Comparison of ENCODE assay signal across 2 cellular contexts in the genomic region with DNA sequence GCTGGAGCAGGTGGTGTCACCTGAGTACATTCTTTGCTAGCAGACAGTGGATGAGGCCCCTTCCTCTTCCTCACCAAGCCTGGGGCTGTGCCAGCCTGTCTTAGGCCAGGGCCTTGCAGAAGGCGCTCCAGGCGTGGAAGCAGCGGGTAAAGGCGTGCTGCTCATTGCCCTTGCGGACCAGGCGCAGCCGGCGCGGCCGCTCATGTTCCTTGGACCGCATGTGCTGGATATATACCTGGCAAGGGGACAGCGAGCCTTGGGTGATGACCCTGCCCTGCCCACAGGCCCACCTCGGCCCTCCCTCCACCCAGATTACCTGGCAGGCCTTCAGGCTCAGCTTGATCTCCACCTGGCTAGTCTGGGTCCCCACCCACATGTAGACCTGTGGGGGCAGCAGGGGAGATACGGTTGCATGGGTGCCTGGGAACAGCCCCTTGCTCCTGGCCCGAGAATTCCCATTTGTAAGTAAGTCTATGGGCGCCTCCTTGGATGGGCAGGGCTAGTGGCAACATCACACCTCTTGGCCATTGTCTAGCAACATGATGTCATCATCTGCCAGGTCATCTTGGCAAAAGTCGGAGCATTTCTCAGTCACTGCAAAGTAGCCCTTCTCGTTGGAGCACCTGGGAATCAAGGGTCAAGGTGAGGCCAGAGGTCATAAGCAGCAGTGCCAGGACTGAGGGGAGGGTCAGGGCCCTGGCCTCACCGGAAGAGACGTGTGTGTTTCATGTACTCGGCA.
TF ChIP-seq lines count a peak whose summit lies in the region.

No MANE protein-coding gene starts in this region.

TF ChIP-seq in GM12878, 131 proteins besides CTCF, POLR2A, EP300 and RAD21:
- TF ChIP-seq NFIC (IDR thresholded peaks at IDR 0.05; ENCODE audit: low read depth, low read length) (no peak), SMC3 (IDR thresholded peaks at IDR 0.05; ENCODE audit: borderline replicate concordance, low read length) (no peak), ZBED1 (IDR thresholded peaks at IDR 0.05; ENCODE audit: borderline replicate concordance) (no peak), KDM1A (IDR thresholded peaks at IDR 0.05; ENCODE audit: borderline replicate concordance) (no peak), ZBTB4 (CRISPR knock-in tag; IDR thresholded peaks at IDR 0.05) (no peak), MXI1 (IDR thresholded peaks at IDR 0.05; ENCODE audit: low read depth, low read length) (no peak), NBN (IDR thresholded peaks at IDR 0.05) (no peak), RB1 (IDR thresholded peaks at IDR 0.05; ENCODE audit: borderline replicate concordance) (no peak), SPI1 (IDR thresholded peaks at IDR 0.05; ENCODE audit: borderline replicate concordance, insufficient read depth, low read depth, low read length) (no peak), SP1 (IDR thresholded peaks at IDR 0.05; ENCODE audit: low read depth, low read length) (no peak), NR2C1 (IDR thresholded peaks at IDR 0.05) (no peak), ELK1 (IDR thresholded peaks at IDR 0.05; ENCODE audit: low read depth, low read length) (no peak), SUZ12 (IDR thresholded peaks at IDR 0.05; ENCODE audit: unreplicated experiment) (no peak), MYB (IDR thresholded peaks at IDR 0.05; ENCODE audit: borderline replicate concordance, low read depth, low read length) (no peak), NFXL1 (IDR thresholded peaks at IDR 0.05; ENCODE audit: borderline replicate concordance) (no peak), CBX5 (IDR thresholded peaks at IDR 0.05; ENCODE audit: low read depth) (no peak)
- TF ChIP-seq, protein P1, sequence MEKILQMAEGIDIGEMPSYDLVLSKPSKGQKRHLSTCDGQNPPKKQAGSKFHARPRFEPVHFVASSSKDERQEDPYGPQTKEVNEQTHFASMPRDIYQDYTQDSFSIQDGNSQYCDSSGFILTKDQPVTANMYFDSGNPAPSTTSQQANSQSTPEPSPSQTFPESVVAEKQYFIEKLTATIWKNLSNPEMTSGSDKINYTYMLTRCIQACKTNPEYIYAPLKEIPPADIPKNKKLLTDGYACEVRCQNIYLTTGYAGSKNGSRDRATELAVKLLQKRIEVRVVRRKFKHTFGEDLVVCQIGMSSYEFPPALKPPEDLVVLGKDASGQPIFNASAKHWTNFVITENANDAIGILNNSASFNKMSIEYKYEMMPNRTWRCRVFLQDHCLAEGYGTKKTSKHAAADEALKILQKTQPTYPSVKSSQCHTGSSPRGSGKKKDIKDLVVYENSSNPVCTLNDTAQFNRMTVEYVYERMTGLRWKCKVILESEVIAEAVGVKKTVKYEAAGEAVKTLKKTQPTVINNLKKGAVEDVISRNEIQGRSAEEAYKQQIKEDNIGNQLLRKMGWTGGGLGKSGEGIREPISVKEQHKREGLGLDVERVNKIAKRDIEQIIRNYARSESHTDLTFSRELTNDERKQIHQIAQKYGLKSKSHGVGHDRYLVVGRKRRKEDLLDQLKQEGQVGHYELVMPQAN (conservative IDR thresholded peaks at IDR 0.05), result no peak

TF ChIP-seq in SK-N-SH treated with all-trans-retinoic acid at 6 μM for 48 hours, 23 proteins besides CTCF, POLR2A, EP300 and RAD21:
- no peak for TF ChIP-seq RARB (CRISPR knock-in tag; IDR thresholded peaks at IDR 0.05)
- no peak for TF ChIP-seq ISL1 (CRISPR knock-in tag; IDR thresholded peaks at IDR 0.05)
